11 cellular contexts compared by ENCODE assay signal in genomic region chr14:22689186-22689585, GRCh38. TPM values are rescaled to one million over a fixed set of nuclear protein-coding genes. Genes with fewer than 3 reads are reported as not detected.
DNase-seq lines count a peak whose midpoint lies in the region; ATAC-seq and TF ChIP-seq lines count a peak whose summit lies in the region.
"Had no signal": no experiment of that assay in that cellular context is flagged by ENCODE, and none has a peak within 500 bp of the region (broad histone marks: within the 10 kb centered on the region; RNA-seq: fewer than 3 reads in every experiment).

No MANE protein-coding gene starts in this region.

- no peak overlapping the region for H2AFZ ChIP-seq in smooth muscle cell (ENCODE audit: low read depth)

- H3K36me3 ChIP-seq in mucosa of descending colon (ENCODE audit: low read depth) (no peaks in the 10 kb centered on the region), smooth muscle cell (ENCODE audit: low read depth) (no peaks in the 10 kb centered on the region)

- no peak for TF ChIP-seq RAD21 in Ishikawa (IDR thresholded peaks at IDR 0.05; ENCODE audit: low read depth)

- no peak for TF ChIP-seq EP300 in Ishikawa (IDR thresholded peaks at IDR 0.05; ENCODE audit: borderline replicate concordance)

- no peaks in the 10 kb centered on the region for H3K4me1 ChIP-seq in mucosa of descending colon (ENCODE audit: low read depth)
- peaks cover 9% of the 10 kb centered on the region for H3K4me1 ChIP-seq in smooth muscle cell (ENCODE audit: low read depth)
- H3K4me1 ChIP-seq: psoas muscle had no signal

- peak; percentile 68 for DNase-seq in DMS53 treated with DMSO at 0.1 percent for 48 hours (lab: John Stamatoyannopoulos, UW; ENCODE audit: unreplicated experiment)
- peak; percentile 11 for DNase-seq in brain pericyte (ENCODE audit: low read depth, low spot score)
- no peak for DNase-seq in mucosa of descending colon
- no peak for DNase-seq in GM19238 (ENCODE audit: insufficient read length, low spot score)
- no peak for DNase-seq in inferior parietal cortex (ENCODE audit: extremely low spot score)
- DNase-seq in NCI-H128 (lab: John Stamatoyannopoulos, UW; ENCODE audit: unreplicated experiment): no peak
- no peak for DNase-seq in smooth muscle cell (lab: John Stamatoyannopoulos, UW; ENCODE audit: unreplicated experiment)
- DNase-seq: psoas muscle had no signal

- 0% methylated on average over 1 of the region's 1 CpG for WGBS in smooth muscle cell (ENCODE audit: low lambda C conversion rate)

- intact Hi-C loops in mucosa of descending colon (cut with DNase I, micrococcal nuclease): no loop called here

- H3K4me2 ChIP-seq in smooth muscle cell: no peak overlapping the region

- no peak overlapping the region for H3K9ac ChIP-seq in smooth muscle cell (ENCODE audit: low read depth)

- TF ChIP-seq CTCF in mucosa of descending colon (IDR thresholded peaks at IDR 0.05) (no peak), smooth muscle cell (IDR thresholded peaks at IDR 0.05; ENCODE audit: borderline replicate concordance, insufficient read depth, poor library complexity, severe bottlenecking) (no peak)

- peak; percentile 99 for ATAC-seq in mucosa of descending colon

- H3F3A ChIP-seq in smooth muscle cell (ENCODE audit: low read depth): peaks cover 2% of the 10 kb centered on the region

- H3K27ac ChIP-seq in smooth muscle cell (ENCODE audit: low read depth): no peak overlapping the region
- H3K27ac ChIP-seq: psoas muscle had no signal

- H3K4me3 ChIP-seq in mucosa of descending colon: no peak overlapping the region
- H3K4me3 ChIP-seq in smooth muscle cell: no peak overlapping the region
- H3K4me3 ChIP-seq: psoas muscle had no signal

- H3K9me3 ChIP-seq in mucosa of descending colon (peaks cover 10% of the 10 kb centered on the region), smooth muscle cell (replicated peaks; ENCODE audit: low read depth) (no peaks in the 10 kb centered on the region)

- H4K20me1 ChIP-seq in smooth muscle cell (ENCODE audit: low read depth): no peaks in the 10 kb centered on the region

- H3K79me2 ChIP-seq in smooth muscle cell (ENCODE audit: low read depth): no peaks in the 10 kb centered on the region

- H3K27me3 ChIP-seq in smooth muscle cell (ENCODE audit: low read depth): peaks cover 3% of the 10 kb centered on the region

TF ChIP-seq in Ishikawa, 13 proteins besides CTCF, POLR2A, EP300 and RAD21:
- no peak for TF ChIP-seq YY1 (IDR thresholded peaks at IDR 0.05; ENCODE audit: low read depth)
- TF ChIP-seq, protein P1, sequence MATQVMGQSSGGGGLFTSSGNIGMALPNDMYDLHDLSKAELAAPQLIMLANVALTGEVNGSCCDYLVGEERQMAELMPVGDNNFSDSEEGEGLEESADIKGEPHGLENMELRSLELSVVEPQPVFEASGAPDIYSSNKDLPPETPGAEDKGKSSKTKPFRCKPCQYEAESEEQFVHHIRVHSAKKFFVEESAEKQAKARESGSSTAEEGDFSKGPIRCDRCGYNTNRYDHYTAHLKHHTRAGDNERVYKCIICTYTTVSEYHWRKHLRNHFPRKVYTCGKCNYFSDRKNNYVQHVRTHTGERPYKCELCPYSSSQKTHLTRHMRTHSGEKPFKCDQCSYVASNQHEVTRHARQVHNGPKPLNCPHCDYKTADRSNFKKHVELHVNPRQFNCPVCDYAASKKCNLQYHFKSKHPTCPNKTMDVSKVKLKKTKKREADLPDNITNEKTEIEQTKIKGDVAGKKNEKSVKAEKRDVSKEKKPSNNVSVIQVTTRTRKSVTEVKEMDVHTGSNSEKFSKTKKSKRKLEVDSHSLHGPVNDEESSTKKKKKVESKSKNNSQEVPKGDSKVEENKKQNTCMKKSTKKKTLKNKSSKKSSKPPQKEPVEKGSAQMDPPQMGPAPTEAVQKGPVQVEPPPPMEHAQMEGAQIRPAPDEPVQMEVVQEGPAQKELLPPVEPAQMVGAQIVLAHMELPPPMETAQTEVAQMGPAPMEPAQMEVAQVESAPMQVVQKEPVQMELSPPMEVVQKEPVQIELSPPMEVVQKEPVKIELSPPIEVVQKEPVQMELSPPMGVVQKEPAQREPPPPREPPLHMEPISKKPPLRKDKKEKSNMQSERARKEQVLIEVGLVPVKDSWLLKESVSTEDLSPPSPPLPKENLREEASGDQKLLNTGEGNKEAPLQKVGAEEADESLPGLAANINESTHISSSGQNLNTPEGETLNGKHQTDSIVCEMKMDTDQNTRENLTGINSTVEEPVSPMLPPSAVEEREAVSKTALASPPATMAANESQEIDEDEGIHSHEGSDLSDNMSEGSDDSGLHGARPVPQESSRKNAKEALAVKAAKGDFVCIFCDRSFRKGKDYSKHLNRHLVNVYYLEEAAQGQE (IDR thresholded peaks at IDR 0.05; ENCODE audit: low read depth): no peak
- TF ChIP-seq TEAD4 (IDR thresholded peaks at IDR 0.05): 0 out of 2 replicates have a peak, but pooled peaks have one; percentile 19
- no peak for TF ChIP-seq CEBPB (IDR thresholded peaks at IDR 0.05)

RNA-seq across cellular contexts. Expression of gene OR6J1, which starts 45.0 kb away (rescaled TPM):
- not detected for total RNA-seq in mucosa of descending colon
- 0.13 TPM in 1 of 2 replicates, not detected in the other for total RNA-seq in smooth muscle cell
- polyA plus RNA-seq in smooth muscle cell: not detected in 2 replicates
- total RNA-seq: frontal cortex, psoas muscle, temporal lobe had no signal
- polyA plus RNA-seq: psoas muscle had no signal

Comparison
In these comparisons a context has a peak if more than half of its experiments do, and no peak if none do; other contexts are left out.
1. DNase-seq: peak in DMS53 treated with DMSO at 0.1 percent for 48 hours (single experiment) and brain pericyte (single experiment); none in mucosa of descending colon (0 of 3), GM19238 (single experiment), inferior parietal cortex (single experiment), NCI-H128 (single experiment) and smooth muscle cell (single experiment).